14 cellular contexts compared by ENCODE assay signal in the genomic region with DNA sequence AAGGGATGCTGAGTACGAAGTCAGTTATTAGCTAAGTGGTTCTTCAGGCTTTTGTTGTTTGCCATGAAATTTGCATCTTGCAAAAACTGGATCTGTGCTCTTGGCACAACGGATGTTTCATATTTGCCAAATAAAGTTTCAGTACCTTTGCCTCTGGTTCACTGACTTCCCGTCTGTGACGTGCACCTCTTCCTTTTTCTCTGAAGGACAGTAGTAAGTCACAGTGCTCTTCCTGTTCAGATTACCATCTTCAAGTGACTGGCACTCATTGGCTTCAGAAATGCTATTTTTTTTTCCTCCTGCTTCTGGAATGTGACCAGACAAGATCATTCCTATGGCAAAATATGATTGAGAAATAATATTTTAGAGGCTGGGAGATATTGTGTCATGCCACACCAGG.
DNase-seq lines count a peak whose midpoint lies in the region; ATAC-seq and TF ChIP-seq lines count a peak whose summit lies in the region.
"Had no signal": no experiment of that assay in that cellular context is flagged by ENCODE, and none has a peak within 500 bp of the region (broad histone marks: within the 10 kb centered on the region; RNA-seq: fewer than 3 reads in every experiment).

No MANE protein-coding gene starts in this region.

- H3K4me1 ChIP-seq in psoas muscle = no peaks in the 10 kb centered on the region

- no peaks in the 10 kb centered on the region for H3K9me3 Mint-ChIP-seq in effector memory CD8-positive, alpha-beta T cell
- H3K9me3 Mint-ChIP-seq in HFFc6 = no peaks in the 10 kb centered on the region

- H3K9me3 ChIP-seq in psoas muscle = no peaks in the 10 kb centered on the region

- H3K4me1 Mint-ChIP-seq in effector memory CD8-positive, alpha-beta T cell (ENCODE audit: low read depth in 2 of 2) = peaks cover 0 to 3% of the 10 kb centered on the region in 2 donors
- peaks cover 17% of the 10 kb centered on the region for H3K4me1 Mint-ChIP-seq in HFFc6 (ENCODE audit: low read depth)

- intact Hi-C loops in psoas muscle (cut with DNase I) = no loop called here

- H3K4me3 ChIP-seq in psoas muscle = no peak overlapping the region

- no peak overlapping the region for H3K27ac ChIP-seq in psoas muscle

- H3K4me3 Mint-ChIP-seq in effector memory CD8-positive, alpha-beta T cell = no peak overlapping the region
- no peak overlapping the region for H3K4me3 Mint-ChIP-seq in HFFc6

- no peaks in the 10 kb centered on the region for H3K36me3 ChIP-seq in psoas muscle (ENCODE audit: insufficient read depth in 1 of 2, low read depth in 1 of 2)

- H3K27ac Mint-ChIP-seq in effector memory CD8-positive, alpha-beta T cell = peak overlapping the region in 1 of 2 donors; percentile 67
- no peak overlapping the region for H3K27ac Mint-ChIP-seq in HFFc6

- TF ChIP-seq CTCF in psoas muscle (IDR thresholded peaks at IDR 0.05) (no peak), HFFc6 (IDR thresholded peaks at IDR 0.05) (no peak)

- WGBS in psoas muscle, 3 donors = 53 to 62% (median 61%) methylated on average over 4 of the region's 4 CpGs

- ATAC-seq in GM18499 (IDR thresholded peaks at IDR 0.05; ENCODE audit: insufficient read depth, unreplicated experiment) (peak; percentile 88), GM19035 (IDR thresholded peaks at IDR 0.05; ENCODE audit: unreplicated experiment) (peak; percentile 58), HG03558 (IDR thresholded peaks at IDR 0.05; ENCODE audit: extremely low read depth, unreplicated experiment) (peak; percentile 75), psoas muscle (no peak), HG02763 (IDR thresholded peaks at IDR 0.05; ENCODE audit: unreplicated experiment) (no peak)
- ATAC-seq in effector memory CD8-positive, alpha-beta T cell (replicated peaks) = peak; percentile 42
- ATAC-seq: esophagus mucosa had no signal

- no peaks in the 10 kb centered on the region for H3K36me3 Mint-ChIP-seq in effector memory CD8-positive, alpha-beta T cell (ENCODE audit: insufficient read depth)
- no peaks in the 10 kb centered on the region for H3K36me3 Mint-ChIP-seq in HFFc6 (ENCODE audit: low read depth)

- no peaks in the 10 kb centered on the region for H3K27me3 ChIP-seq in psoas muscle (ENCODE audit: insufficient read depth in 3 of 3, low read length in 2 of 3)

- no peak for DNase-seq in effector memory CD8-positive, alpha-beta T cell
- DNase-seq in psoas muscle (no peak), HFFc6 (no peak)
- DNase-seq: cerebellar nuclear complex; IMR-90; mammary epithelial cell; NCI-H187; stimulated activated naive CD4-positive, alpha-beta T cell; T-helper 9 cell had no signal

- no peaks in the 10 kb centered on the region for H3K27me3 Mint-ChIP-seq in effector memory CD8-positive, alpha-beta T cell
- H3K27me3 Mint-ChIP-seq in HFFc6 (ENCODE audit: insufficient read depth) = peaks cover 1% of the 10 kb centered on the region

Comparison
In these comparisons a context has a peak if more than half of its experiments do, and no peak if none do; other contexts are left out.
1. ATAC-seq: peak in GM18499 (single experiment), GM19035 (single experiment), HG03558 (single experiment) and effector memory CD8-positive, alpha-beta T cell (single experiment); none in psoas muscle (0 of 4) and HG02763 (single experiment).